In the genomic region with DNA sequence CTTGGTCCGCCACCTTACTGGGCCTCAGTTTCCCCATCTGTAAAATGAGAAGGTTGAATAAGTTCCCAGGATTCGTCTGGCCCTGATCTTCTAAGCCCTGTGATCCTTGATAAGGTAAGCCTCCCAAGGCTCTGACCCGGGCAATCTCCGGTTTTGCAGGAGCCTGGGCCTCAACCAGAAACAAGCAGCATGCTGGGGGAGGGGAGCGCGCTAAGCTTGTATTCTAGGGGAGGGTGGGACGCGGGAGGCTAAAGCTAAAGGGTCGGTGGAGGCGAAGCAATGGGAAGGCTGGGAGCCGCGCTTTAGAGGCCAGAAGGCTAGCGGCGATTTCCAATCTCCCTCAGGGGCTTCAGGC, we compare ENCODE assay signal across 1 cellular context.
TF ChIP-seq lines count a peak whose summit lies in the region.

No MANE protein-coding gene starts in this region.

TF ChIP-seq in WTC11, 78 proteins besides CTCF, POLR2A, EP300 and RAD21 (continued from another document):
- TF ChIP-seq ZNF263 (CRISPR knock-in tag; IDR thresholded peaks at IDR 0.05; ENCODE audit: low read depth) (no peak), SP1 (CRISPR knock-in tag; conservative IDR thresholded peaks at IDR 0.05) (no peak), SOX15 (CRISPR knock-in tag; IDR thresholded peaks at IDR 0.05) (no peak), CREB1 (CRISPR knock-in tag; IDR thresholded peaks at IDR 0.05) (no peak), ATF1 (CRISPR knock-in tag; IDR thresholded peaks at IDR 0.05) (no peak), ZNF317 (CRISPR knock-in tag; IDR thresholded peaks at IDR 0.05; ENCODE audit: borderline replicate concordance, low read depth) (no peak), ZNF396 (CRISPR knock-in tag; IDR thresholded peaks at IDR 0.05; ENCODE audit: borderline replicate concordance) (no peak)
- TF ChIP-seq, protein P1, sequence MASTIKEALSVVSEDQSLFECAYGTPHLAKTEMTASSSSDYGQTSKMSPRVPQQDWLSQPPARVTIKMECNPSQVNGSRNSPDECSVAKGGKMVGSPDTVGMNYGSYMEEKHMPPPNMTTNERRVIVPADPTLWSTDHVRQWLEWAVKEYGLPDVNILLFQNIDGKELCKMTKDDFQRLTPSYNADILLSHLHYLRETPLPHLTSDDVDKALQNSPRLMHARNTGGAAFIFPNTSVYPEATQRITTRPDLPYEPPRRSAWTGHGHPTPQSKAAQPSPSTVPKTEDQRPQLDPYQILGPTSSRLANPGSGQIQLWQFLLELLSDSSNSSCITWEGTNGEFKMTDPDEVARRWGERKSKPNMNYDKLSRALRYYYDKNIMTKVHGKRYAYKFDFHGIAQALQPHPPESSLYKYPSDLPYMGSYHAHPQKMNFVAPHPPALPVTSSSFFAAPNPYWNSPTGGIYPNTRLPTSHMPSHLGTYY (CRISPR knock-in tag; IDR thresholded peaks at IDR 0.05), result no peak
- TF ChIP-seq, protein P2, sequence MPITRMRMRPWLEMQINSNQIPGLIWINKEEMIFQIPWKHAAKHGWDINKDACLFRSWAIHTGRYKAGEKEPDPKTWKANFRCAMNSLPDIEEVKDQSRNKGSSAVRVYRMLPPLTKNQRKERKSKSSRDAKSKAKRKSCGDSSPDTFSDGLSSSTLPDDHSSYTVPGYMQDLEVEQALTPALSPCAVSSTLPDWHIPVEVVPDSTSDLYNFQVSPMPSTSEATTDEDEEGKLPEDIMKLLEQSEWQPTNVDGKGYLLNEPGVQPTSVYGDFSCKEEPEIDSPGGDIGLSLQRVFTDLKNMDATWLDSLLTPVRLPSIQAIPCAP (CRISPR knock-in tag; IDR thresholded peaks at IDR 0.05), result no peak
- TF ChIP-seq, protein P3, sequence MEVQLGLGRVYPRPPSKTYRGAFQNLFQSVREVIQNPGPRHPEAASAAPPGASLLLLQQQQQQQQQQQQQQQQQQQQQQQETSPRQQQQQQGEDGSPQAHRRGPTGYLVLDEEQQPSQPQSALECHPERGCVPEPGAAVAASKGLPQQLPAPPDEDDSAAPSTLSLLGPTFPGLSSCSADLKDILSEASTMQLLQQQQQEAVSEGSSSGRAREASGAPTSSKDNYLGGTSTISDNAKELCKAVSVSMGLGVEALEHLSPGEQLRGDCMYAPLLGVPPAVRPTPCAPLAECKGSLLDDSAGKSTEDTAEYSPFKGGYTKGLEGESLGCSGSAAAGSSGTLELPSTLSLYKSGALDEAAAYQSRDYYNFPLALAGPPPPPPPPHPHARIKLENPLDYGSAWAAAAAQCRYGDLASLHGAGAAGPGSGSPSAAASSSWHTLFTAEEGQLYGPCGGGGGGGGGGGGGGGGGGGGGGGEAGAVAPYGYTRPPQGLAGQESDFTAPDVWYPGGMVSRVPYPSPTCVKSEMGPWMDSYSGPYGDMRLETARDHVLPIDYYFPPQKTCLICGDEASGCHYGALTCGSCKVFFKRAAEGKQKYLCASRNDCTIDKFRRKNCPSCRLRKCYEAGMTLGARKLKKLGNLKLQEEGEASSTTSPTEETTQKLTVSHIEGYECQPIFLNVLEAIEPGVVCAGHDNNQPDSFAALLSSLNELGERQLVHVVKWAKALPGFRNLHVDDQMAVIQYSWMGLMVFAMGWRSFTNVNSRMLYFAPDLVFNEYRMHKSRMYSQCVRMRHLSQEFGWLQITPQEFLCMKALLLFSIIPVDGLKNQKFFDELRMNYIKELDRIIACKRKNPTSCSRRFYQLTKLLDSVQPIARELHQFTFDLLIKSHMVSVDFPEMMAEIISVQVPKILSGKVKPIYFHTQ (CRISPR knock-in tag; IDR thresholded peaks at IDR 0.05), result no peak
